In genomic region chr20:51633430-51633829, GRCh38 we compare ENCODE assay signal across 18 cellular contexts.
"Had no signal": no experiment of that assay in that cellular context is flagged by ENCODE, and none has a peak within 500 bp of the region (broad histone marks: within the 10 kb centered on the region; RNA-seq: fewer than 3 reads in every experiment).

No MANE protein-coding gene starts in this region.

- H3K9me3 ChIP-seq: colonic mucosa, lower lobe of right lung had no signal

- H3K9me3 Mint-ChIP-seq: activated naive CD8-positive, alpha-beta T cell treated with anti-CD3 and anti-CD28 coated beads, Interleukin-2, amount 10 ng/mL, durations not matched to agents 7 days and 5 days; activated T-helper 2 cell treated with anti-CD3 and anti-CD28 coated beads, Interferon-gamma antibody, Interleukin-2, Interleukin-4, amounts not matched to agents 10 μg/mL and 5 μg/mL and 100 μg/mL, durations not matched to agents 14 hours and 24 hours and 36 hours; brain; central memory CD8-positive, alpha-beta T cell; natural killer cell treated with Interleukin-12 subunit alpha and Interleukin-12 subunit beta and Interleukin-15 and Interleukin-18, amount 100 ng/mL, for 72 hours had no signal

- H3K4me3 ChIP-seq: colonic mucosa, lower lobe of right lung had no signal

- DNase-seq: activated CD4-positive, alpha-beta T cell treated with anti-CD3 and anti-CD28 coated beads for 1 hour; activated CD4-positive, alpha-beta T cell treated with anti-CD3 and anti-CD28 coated beads, Interleukin-2, amount 50 U/mL, for 48 hours; activated naive CD4-positive, alpha-beta T cell treated with Interleukin-2 at 50 U/mL for 16 hours; activated naive CD8-positive, alpha-beta T cell treated with anti-CD3 and anti-CD28 coated beads, Interleukin-2, amount 10 ng/mL, durations not matched to agents 7 days and 5 days; colonic mucosa; foreskin keratinocyte; hypothalamus; lower lobe of right lung; nucleus accumbens; stimulated activated naive CD4-positive, alpha-beta T cell; substantia nigra; trophoblast cell had no signal

- H3K4me1 ChIP-seq: colonic mucosa had no signal

- H3K36me3 ChIP-seq: colonic mucosa, lower lobe of right lung had no signal

- H3K27me3 ChIP-seq: colonic mucosa had no signal

- H3K36me3 Mint-ChIP-seq: activated naive CD8-positive, alpha-beta T cell treated with anti-CD3 and anti-CD28 coated beads, Interleukin-2, amount 10 ng/mL, durations not matched to agents 7 days and 5 days; natural killer cell treated with Interleukin-12 subunit alpha and Interleukin-12 subunit beta and Interleukin-15 and Interleukin-18, amount 100 ng/mL, for 72 hours had no signal

- H3K27ac ChIP-seq: colonic mucosa, foreskin keratinocyte, lower lobe of right lung, VCaP had no signal

- FAIRE-seq: keratinocyte had no signal

- ATAC-seq: foreskin keratinocyte; lower lobe of right lung; natural killer cell treated with Interleukin-12 subunit alpha and Interleukin-12 subunit beta and Interleukin-15 and Interleukin-18, amount 100 ng/mL, for 72 hours had no signal

- H3K4me3 Mint-ChIP-seq: activated naive CD8-positive, alpha-beta T cell treated with anti-CD3 and anti-CD28 coated beads, Interleukin-2, amount 10 ng/mL, durations not matched to agents 7 days and 5 days; brain; central memory CD8-positive, alpha-beta T cell; natural killer cell treated with Interleukin-12 subunit alpha and Interleukin-12 subunit beta and Interleukin-15 and Interleukin-18, amount 100 ng/mL, for 72 hours had no signal

- H3K27ac Mint-ChIP-seq: activated naive CD8-positive, alpha-beta T cell treated with anti-CD3 and anti-CD28 coated beads, Interleukin-2, amount 10 ng/mL, durations not matched to agents 7 days and 5 days; activated T-helper 2 cell treated with anti-CD3 and anti-CD28 coated beads, Interferon-gamma antibody, Interleukin-2, Interleukin-4, amounts not matched to agents 10 μg/mL and 5 μg/mL and 100 μg/mL, durations not matched to agents 14 hours and 24 hours and 36 hours had no signal

- H3K27me3 Mint-ChIP-seq: brain; central memory CD8-positive, alpha-beta T cell; natural killer cell treated with Interleukin-12 subunit alpha and Interleukin-12 subunit beta and Interleukin-15 and Interleukin-18, amount 100 ng/mL, for 72 hours had no signal
